In the genomic region with DNA sequence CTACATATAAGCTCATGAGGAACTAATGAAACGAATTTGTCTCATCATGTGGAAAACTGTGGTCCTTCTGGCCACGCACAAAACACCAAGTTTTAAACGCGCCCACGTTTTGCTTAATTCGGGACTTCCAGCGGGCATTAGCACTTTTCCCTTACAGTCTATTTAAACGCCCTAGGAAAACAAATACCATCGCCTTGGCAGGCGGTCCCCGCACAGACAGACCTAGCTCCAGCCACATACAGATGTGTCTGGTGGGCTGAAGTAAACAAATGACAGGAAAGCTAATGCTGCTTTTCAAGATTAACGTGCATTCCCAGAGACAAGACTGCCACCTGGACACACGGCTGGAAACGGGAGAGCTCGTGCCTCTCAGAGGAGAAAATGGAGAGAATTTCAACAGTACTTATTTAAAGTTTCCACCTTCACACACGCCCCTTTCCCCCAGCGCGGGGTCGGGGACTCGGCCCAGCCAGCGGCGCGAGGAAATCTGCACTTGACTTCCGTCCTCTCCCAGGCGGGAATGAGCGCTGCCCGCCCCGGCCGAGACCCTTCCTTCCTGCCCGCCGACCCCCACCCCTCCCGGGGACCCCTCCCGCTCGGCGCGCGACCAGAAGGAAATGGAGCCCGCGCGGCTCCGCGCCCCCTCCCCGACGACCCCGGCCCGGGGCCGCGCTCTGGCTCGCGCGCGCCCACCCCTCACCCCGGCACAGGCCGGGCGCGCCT, we compare ENCODE assay signal across 8 cellular contexts. TPM values are rescaled to one million over a fixed set of nuclear protein-coding genes. Genes with fewer than 3 reads are reported as not detected.
DNase-seq lines count a peak whose midpoint lies in the region; ATAC-seq and TF ChIP-seq lines count a peak whose summit lies in the region.

No MANE protein-coding gene starts in this region.

- TF ChIP-seq POLR2A in HCT116 (IDR thresholded peaks at IDR 0.05; ENCODE audit: borderline replicate concordance, extremely low read depth, insufficient read depth, insufficient read length): no peak

- H3K27ac Mint-ChIP-seq in CD4-positive, alpha-beta memory T cell: peak overlapping the region; percentile 96 to 99 (median 97)
- H3K27ac Mint-ChIP-seq in activated CD8-positive, alpha-beta T cell treated with anti-CD3 and anti-CD28 coated beads, Interleukin-2, amount 10 ng/mL, durations not matched to agents 7 days and 5 days: peak overlapping the region; percentile 95
- peak overlapping the region; percentile 95 for H3K27ac Mint-ChIP-seq in stimulated activated memory B cell treated with anti-CD40 and anti-IgM and Interleukin-4, amounts not matched to agents 10 μg/mL and 1 μg/mL and 100 μg/mL, for 72 hours

- POLR2A ChIA-PET in CD4-positive, alpha-beta memory T cell (lab: Charles Lee; ENCODE audit: partially characterized antibody): interaction anchor here (0.6 to 1.5 kb wide), 5 partner anchors 80 to 449 kb away, joined by 4 to 8 read pairs (median 4); a partner anchor contains a TSS
- POLR2A ChIA-PET in HCT116 (lab: Charles Lee): interaction anchor here (1.2 kb wide), 1 partner anchor 24 kb away, joined by 4 read pairs; no protein-coding TSS in a partner anchor
- POLR2A ChIA-PET in activated CD8-positive, alpha-beta T cell treated with anti-CD3 and anti-CD28 coated beads, Interleukin-2, amount 10 ng/mL, durations not matched to agents 7 days and 5 days (lab: Charles Lee): interaction anchor here (0.6 to 1.9 kb wide), 10 partner anchors 10 to 86 kb away, joined by 3 to 10 read pairs (median 4); a partner anchor contains a TSS

- H4K20me1 ChIP-seq in HCT116 (ENCODE audit: insufficient read depth): peaks cover 14% of the 10 kb centered on the region

- RAD21 ChIA-PET in HCT116 (lab: Charles Lee; ENCODE audit: low non-redundant PET in 1 of 2, low total read pairs in 2 of 2, uncharacterized antibody in 2 of 2, unreplicated experiment in 2 of 2): interaction anchor here in 1 of 2 experiments (1.0 kb wide), 1 partner anchor 25 kb away, joined by 4 read pairs; no protein-coding TSS in a partner anchor

- no peaks in the 10 kb centered on the region for H3K9me3 Mint-ChIP-seq in CD4-positive, alpha-beta memory T cell
- H3K9me3 Mint-ChIP-seq in activated CD8-positive, alpha-beta T cell treated with anti-CD3 and anti-CD28 coated beads, Interleukin-2, amount 10 ng/mL, durations not matched to agents 7 days and 5 days (ENCODE audit: insufficient read depth): no peaks in the 10 kb centered on the region
- H3K9me3 Mint-ChIP-seq in stimulated activated memory B cell treated with anti-CD40 and anti-IgM and Interleukin-4, amounts not matched to agents 10 μg/mL and 1 μg/mL and 100 μg/mL, for 72 hours: no peaks in the 10 kb centered on the region

- H3K4me3 Mint-ChIP-seq in CD4-positive, alpha-beta memory T cell: peak overlapping the region; percentile 91 to 99 (median 98)
- H3K4me3 Mint-ChIP-seq in activated CD8-positive, alpha-beta T cell treated with anti-CD3 and anti-CD28 coated beads, Interleukin-2, amount 10 ng/mL, durations not matched to agents 7 days and 5 days: peak overlapping the region; percentile 99
- peak overlapping the region; percentile 97 for H3K4me3 Mint-ChIP-seq in stimulated activated memory B cell treated with anti-CD40 and anti-IgM and Interleukin-4, amounts not matched to agents 10 μg/mL and 1 μg/mL and 100 μg/mL, for 72 hours

- no TSS peak for BruUV-seq in HCT116 (replicated peaks; lab: Mats Ljungman, UMichigan)

- peaks cover 0 to 6% of the 10 kb centered on the region in 2 donors for H3K36me3 Mint-ChIP-seq in CD4-positive, alpha-beta memory T cell
- peaks cover 5% of the 10 kb centered on the region for H3K36me3 Mint-ChIP-seq in activated CD8-positive, alpha-beta T cell treated with anti-CD3 and anti-CD28 coated beads, Interleukin-2, amount 10 ng/mL, durations not matched to agents 7 days and 5 days (ENCODE audit: low read depth)
- H3K36me3 Mint-ChIP-seq in stimulated activated memory B cell treated with anti-CD40 and anti-IgM and Interleukin-4, amounts not matched to agents 10 μg/mL and 1 μg/mL and 100 μg/mL, for 72 hours: no peaks in the 10 kb centered on the region

- H2AFZ ChIP-seq in HCT116 (ENCODE audit: low read depth, low read length, poor library complexity, severe bottlenecking): no peak overlapping the region

- TF ChIP-seq RAD21 in HCT116 (IDR thresholded peaks at IDR 0.05; ENCODE audit: low read depth): no peak; the same call in 1 of the 2 replicates

- peak; percentile 14 to 59 (median 24) for DNase-seq in CD4-positive, alpha-beta memory T cell
- DNase-seq in HCT116 (ENCODE audit: low read depth, low spot score) (peak; percentile 8), NCI-H226 (peak; percentile 3)
- DNase-seq in activated CD8-positive, alpha-beta T cell treated with anti-CD3 and anti-CD28 coated beads, Interleukin-2, amount 10 ng/mL, durations not matched to agents 7 days and 5 days: peak; percentile 45

- no peaks in the 10 kb centered on the region for H3K36me3 ChIP-seq in CD4-positive, alpha-beta memory T cell (ENCODE audit: insufficient read depth, low read length)
- H3K36me3 ChIP-seq in HCT116 (ENCODE audit: control insufficient read depth in 1 of 2, insufficient read depth in 2 of 2, low read length in 2 of 2) (no peaks in the 10 kb centered on the region), endocrine pancreas (ENCODE audit: control insufficient read depth, insufficient read depth, low read length) (no peaks in the 10 kb centered on the region)

- no peaks in the 10 kb centered on the region for H3K9me2 ChIP-seq in HCT116 (ENCODE audit: insufficient read depth)

- H3K27me3 Mint-ChIP-seq in CD4-positive, alpha-beta memory T cell: no peaks in the 10 kb centered on the region
- H3K27me3 Mint-ChIP-seq in activated CD8-positive, alpha-beta T cell treated with anti-CD3 and anti-CD28 coated beads, Interleukin-2, amount 10 ng/mL, durations not matched to agents 7 days and 5 days (ENCODE audit: low read depth): no peaks in the 10 kb centered on the region
- H3K27me3 Mint-ChIP-seq in stimulated activated memory B cell treated with anti-CD40 and anti-IgM and Interleukin-4, amounts not matched to agents 10 μg/mL and 1 μg/mL and 100 μg/mL, for 72 hours: no peaks in the 10 kb centered on the region

- peak overlapping the region; percentile 97 for H3K4me2 ChIP-seq in HCT116 (ENCODE audit: low read length)

- ATAC-seq in HCT116: no peak
- no peak for ATAC-seq in activated CD8-positive, alpha-beta T cell treated with anti-CD3 and anti-CD28 coated beads, Interleukin-2, amount 10 ng/mL, durations not matched to agents 7 days and 5 days
- ATAC-seq in stimulated activated memory B cell treated with anti-CD40 and anti-IgM and Interleukin-4, amounts not matched to agents 10 μg/mL and 1 μg/mL and 100 μg/mL, for 72 hours: peak; percentile 0
- ATAC-seq in HG02840 (IDR thresholded peaks at IDR 0.05; ENCODE audit: low FRiP score, unreplicated experiment): no peak

- H3K9ac ChIP-seq in HCT116 (ENCODE audit: low read length): peak overlapping the region; percentile 75
- H3K9ac ChIP-seq in endocrine pancreas (ENCODE audit: control insufficient read depth, insufficient read depth, low read length): peak overlapping the region; percentile 65

- peak overlapping the region; percentile 48 for H3K27ac ChIP-seq in CD4-positive, alpha-beta memory T cell (ENCODE audit: low read depth, low read length)
- peak overlapping the region; percentile 66 for H3K27ac ChIP-seq in HCT116 (ENCODE audit: low read depth, low read length)

- peaks cover 38 to 56% (median 48%) of the 10 kb centered on the region in 4 donors for H3K4me1 Mint-ChIP-seq in CD4-positive, alpha-beta memory T cell
- H3K4me1 Mint-ChIP-seq in activated CD8-positive, alpha-beta T cell treated with anti-CD3 and anti-CD28 coated beads, Interleukin-2, amount 10 ng/mL, durations not matched to agents 7 days and 5 days (ENCODE audit: low read depth): peaks cover 51% of the 10 kb centered on the region
- peaks cover 66% of the 10 kb centered on the region for H3K4me1 Mint-ChIP-seq in stimulated activated memory B cell treated with anti-CD40 and anti-IgM and Interleukin-4, amounts not matched to agents 10 μg/mL and 1 μg/mL and 100 μg/mL, for 72 hours

- intact Hi-C loops in CD4-positive, alpha-beta memory T cell (cut with micrococcal nuclease): loop anchor here (1.0 to 5.0 kb wide), 6 partner anchors 23 to 967 kb away; a partner anchor contains a TSS
- intact Hi-C loops in HCT116 (cut with micrococcal nuclease): loop anchor here (2.0 kb wide), 2 partner anchors 80 to 184 kb away; a partner anchor contains a TSS

- H3K79me2 ChIP-seq in HCT116 (ENCODE audit: insufficient read depth, low read length): peaks cover 54% of the 10 kb centered on the region

- no peak for TF ChIP-seq CTCF in HCT116 (IDR thresholded peaks at IDR 0.05 in 2 of 3, conservative IDR thresholded peaks at IDR 0.05 in 1 of 3; ENCODE audit: borderline replicate concordance in 1 of 3, insufficient read depth in 1 of 3, low read depth in 2 of 3, low read length in 2 of 3)

- CTCF ChIA-PET in CD4-positive, alpha-beta memory T cell (lab: Charles Lee; ENCODE audit: partially characterized antibody): interaction anchor here (0.5 to 0.7 kb wide), 2 partner anchors 56 to 285 kb away, joined by 3 read pairs; no protein-coding TSS in a partner anchor
- CTCF ChIA-PET in HCT116 (lab: Charles Lee): interaction anchor here (0.9 kb wide), 1 partner anchor 169 kb away, joined by 3 read pairs; no protein-coding TSS in a partner anchor
- CTCF ChIA-PET in activated CD8-positive, alpha-beta T cell treated with anti-CD3 and anti-CD28 coated beads, Interleukin-2, amount 10 ng/mL, durations not matched to agents 7 days and 5 days (lab: Charles Lee): interaction anchor here (0.7 to 1.5 kb wide), 7 partner anchors 14 to 198 kb away, joined by 3 to 5 read pairs (median 3); no protein-coding TSS in a partner anchor

- no peaks in the 10 kb centered on the region for H3K9me3 ChIP-seq in CD4-positive, alpha-beta memory T cell (ENCODE audit: control insufficient read depth in 1 of 2, low read length in 2 of 2)
- no peaks in the 10 kb centered on the region for H3K9me3 ChIP-seq in HCT116 (ENCODE audit: control insufficient read depth in 1 of 2, insufficient read depth in 1 of 2, low read depth in 1 of 2, low read length in 2 of 2)
- H3K9me3 ChIP-seq in endocrine pancreas (ENCODE audit: control insufficient read depth, low read length): no peaks in the 10 kb centered on the region
- H3K9me3 ChIP-seq in mononuclear cell (ENCODE audit: low read depth, low read length): no peaks in the 10 kb centered on the region

- peak overlapping the region; percentile 33 to 41 for H3K4me3 ChIP-seq in CD4-positive, alpha-beta memory T cell (ENCODE audit: low read length in 2 of 2)
- H3K4me3 ChIP-seq in HCT116 (replicated peaks in 1 of 2; ENCODE audit: low read depth in 1 of 2, low read length in 2 of 2) (peak overlapping the region; percentile 68 to 73), endocrine pancreas (ENCODE audit: control insufficient read depth, insufficient read depth, low read length) (peak overlapping the region; percentile 74), mononuclear cell (ENCODE audit: low read length) (peak overlapping the region; percentile 53)

- peaks cover 47% of the 10 kb centered on the region for H3K4me1 ChIP-seq in CD4-positive, alpha-beta memory T cell (ENCODE audit: insufficient read depth, low read length)
- H3K4me1 ChIP-seq in HCT116 (ENCODE audit: control insufficient read depth in 1 of 2, insufficient read depth in 2 of 2, low read length in 2 of 2) (peaks cover 15 to 36% of the 10 kb centered on the region in 2 experiments; a peak in 3 of 4 replicates), endocrine pancreas (ENCODE audit: control insufficient read depth, insufficient read depth, low read length) (peaks cover 23% of the 10 kb centered on the region), mononuclear cell (ENCODE audit: insufficient read depth, low read length) (peaks cover 43% of the 10 kb centered on the region)

- no peaks in the 10 kb centered on the region for H3K27me3 ChIP-seq in CD4-positive, alpha-beta memory T cell (ENCODE audit: insufficient read depth, low read length)
- H3K27me3 ChIP-seq in HCT116 (ENCODE audit: insufficient read depth, low read length) (no peaks in the 10 kb centered on the region), endocrine pancreas (ENCODE audit: control insufficient read depth, insufficient read depth, low read length) (no peaks in the 10 kb centered on the region), mononuclear cell (ENCODE audit: insufficient read depth, low read length) (no peaks in the 10 kb centered on the region)

RNA-seq across cellular contexts. Expression of a gene that starts 0.9 kb away (rescaled TPM):
- 10 to 100 TPM; 24.0 to 26.0 TPM for total RNA-seq in CD4-positive, alpha-beta memory T cell
- polyA plus RNA-seq in CD4-positive, alpha-beta memory T cell: 10 to 100 TPM; 16.1 to 16.4 TPM
- total RNA-seq in HCT116 (2021; ENCODE audit: unreplicated experiment): 28.3 TPM
- 7.8 and 11.1 TPM in 2 replicates for polyA plus RNA-seq in HCT116 (2012)
- total RNA-seq in activated CD8-positive, alpha-beta T cell treated with anti-CD3 and anti-CD28 coated beads, Interleukin-2, amount 10 ng/mL, durations not matched to agents 7 days and 5 days: 10 to 100 TPM; 19.3 to 19.8 TPM
- total RNA-seq in mononuclear cell: 52.4 TPM
